1 cellular context compared by ENCODE assay signal in the genomic region with DNA sequence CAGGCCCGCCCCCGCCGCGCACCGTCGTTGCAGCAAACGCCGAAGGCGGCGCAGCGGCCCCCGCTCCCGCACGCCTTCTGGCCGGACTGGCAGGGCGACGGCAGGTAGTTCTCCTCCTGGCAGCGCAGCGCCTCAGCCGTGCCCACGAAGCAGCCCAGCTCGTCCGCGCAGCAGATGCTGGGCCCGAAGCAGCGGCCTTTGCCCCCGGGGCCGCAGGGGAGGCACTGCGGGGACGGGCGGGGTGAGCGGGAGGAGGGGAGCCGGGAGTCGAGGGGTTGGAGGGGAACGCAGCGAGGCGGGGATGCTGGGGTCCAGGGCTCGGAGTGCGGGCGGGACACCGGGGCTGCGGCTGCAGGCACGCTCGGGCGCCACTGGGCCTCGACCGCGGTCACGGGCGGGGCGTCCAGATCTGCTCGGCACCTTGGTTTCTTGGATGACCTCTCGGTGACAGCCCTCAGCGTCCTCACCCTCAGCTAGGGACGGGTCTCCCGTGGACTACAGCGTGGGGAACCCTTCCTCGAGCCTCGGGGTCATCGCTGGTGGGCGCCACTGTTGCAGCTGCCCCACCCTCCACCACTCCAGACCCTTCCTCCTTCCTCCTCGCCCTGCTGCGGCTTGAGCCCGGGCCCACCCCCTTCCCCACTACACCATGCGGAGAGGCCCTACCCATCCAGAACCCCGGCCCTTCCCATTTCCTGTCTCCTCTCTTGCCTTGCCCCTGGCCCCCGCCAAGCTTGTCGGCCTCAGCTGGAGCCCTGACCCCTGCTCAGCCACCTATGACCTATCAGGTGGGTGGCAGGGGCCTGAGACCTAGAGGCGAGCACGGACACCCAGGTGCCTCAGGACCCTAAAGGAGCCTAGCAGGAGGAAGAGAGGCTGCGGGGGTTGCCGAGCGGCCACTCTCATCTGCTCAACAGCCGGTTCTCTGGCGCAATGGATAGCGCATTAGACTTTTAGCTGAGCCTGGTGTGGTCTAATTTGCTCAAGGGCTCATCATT.
A peak's percentile ranks its signal among the peaks of the same experiment; 100 is the strongest.
TF ChIP-seq lines count a peak whose summit lies in the region.

No MANE protein-coding gene starts in this region.

TF ChIP-seq in HepG2, 621 proteins besides CTCF, POLR2A, EP300 and RAD21 (continued from another document and continues in another):
- TF ChIP-seq, protein P1, sequence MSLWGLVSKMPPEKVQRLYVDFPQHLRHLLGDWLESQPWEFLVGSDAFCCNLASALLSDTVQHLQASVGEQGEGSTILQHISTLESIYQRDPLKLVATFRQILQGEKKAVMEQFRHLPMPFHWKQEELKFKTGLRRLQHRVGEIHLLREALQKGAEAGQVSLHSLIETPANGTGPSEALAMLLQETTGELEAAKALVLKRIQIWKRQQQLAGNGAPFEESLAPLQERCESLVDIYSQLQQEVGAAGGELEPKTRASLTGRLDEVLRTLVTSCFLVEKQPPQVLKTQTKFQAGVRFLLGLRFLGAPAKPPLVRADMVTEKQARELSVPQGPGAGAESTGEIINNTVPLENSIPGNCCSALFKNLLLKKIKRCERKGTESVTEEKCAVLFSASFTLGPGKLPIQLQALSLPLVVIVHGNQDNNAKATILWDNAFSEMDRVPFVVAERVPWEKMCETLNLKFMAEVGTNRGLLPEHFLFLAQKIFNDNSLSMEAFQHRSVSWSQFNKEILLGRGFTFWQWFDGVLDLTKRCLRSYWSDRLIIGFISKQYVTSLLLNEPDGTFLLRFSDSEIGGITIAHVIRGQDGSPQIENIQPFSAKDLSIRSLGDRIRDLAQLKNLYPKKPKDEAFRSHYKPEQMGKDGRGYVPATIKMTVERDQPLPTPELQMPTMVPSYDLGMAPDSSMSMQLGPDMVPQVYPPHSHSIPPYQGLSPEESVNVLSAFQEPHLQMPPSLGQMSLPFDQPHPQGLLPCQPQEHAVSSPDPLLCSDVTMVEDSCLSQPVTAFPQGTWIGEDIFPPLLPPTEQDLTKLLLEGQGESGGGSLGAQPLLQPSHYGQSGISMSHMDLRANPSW (CRISPR knock-in tag; IDR thresholded peaks at IDR 0.05; ENCODE audit: borderline replicate concordance): 0 out of 2 replicates have a peak, but pooled peaks have one; percentile 39
- TF ChIP-seq JUNB (CRISPR knock-in tag; IDR thresholded peaks at IDR 0.05; ENCODE audit: borderline replicate concordance): no peak
- TF ChIP-seq ZNF775 (CRISPR knock-in tag; IDR thresholded peaks at IDR 0.05; ENCODE audit: borderline replicate concordance): no peak
- TF ChIP-seq RBM39 (IDR thresholded peaks at IDR 0.05; ENCODE audit: low read depth, low read length, poor library complexity, severe bottlenecking): no peak
- peak; percentile 24; the same call in 1 of the 2 replicates for TF ChIP-seq NR2F6 (IDR thresholded peaks at IDR 0.05)
- TF ChIP-seq NR2F6 (CRISPR knock-in tag; IDR thresholded peaks at IDR 0.05): no peak
- TF ChIP-seq REXO4 (CRISPR knock-in tag; IDR thresholded peaks at IDR 0.05; ENCODE audit: borderline replicate concordance): no peak
- TF ChIP-seq SMAD3 (CRISPR knock-in tag; IDR thresholded peaks at IDR 0.05): no peak
- peak; percentile 69 for TF ChIP-seq HNF4A (CRISPR knock-in tag; IDR thresholded peaks at IDR 0.05)
- TF ChIP-seq, protein P2, sequence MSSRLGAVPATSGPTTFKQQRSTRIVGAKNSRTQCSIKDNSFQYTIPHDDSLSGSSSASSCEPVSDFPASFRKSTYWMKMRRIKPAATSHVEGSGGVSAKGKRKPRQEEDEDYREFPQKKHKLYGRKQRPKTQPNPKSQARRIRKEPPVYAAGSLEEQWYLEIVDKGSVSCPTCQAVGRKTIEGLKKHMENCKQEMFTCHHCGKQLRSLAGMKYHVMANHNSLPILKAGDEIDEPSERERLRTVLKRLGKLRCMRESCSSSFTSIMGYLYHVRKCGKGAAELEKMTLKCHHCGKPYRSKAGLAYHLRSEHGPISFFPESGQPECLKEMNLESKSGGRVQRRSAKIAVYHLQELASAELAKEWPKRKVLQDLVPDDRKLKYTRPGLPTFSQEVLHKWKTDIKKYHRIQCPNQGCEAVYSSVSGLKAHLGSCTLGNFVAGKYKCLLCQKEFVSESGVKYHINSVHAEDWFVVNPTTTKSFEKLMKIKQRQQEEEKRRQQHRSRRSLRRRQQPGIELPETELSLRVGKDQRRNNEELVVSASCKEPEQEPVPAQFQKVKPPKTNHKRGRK (CRISPR knock-in tag; IDR thresholded peaks at IDR 0.05): no peak
- no peak for TF ChIP-seq CREM (IDR thresholded peaks at IDR 0.05)
- TF ChIP-seq CREM (CRISPR knock-in tag; IDR thresholded peaks at IDR 0.05): no peak
- 0 out of 2 replicates have a peak, but pooled peaks have one; percentile 22 for TF ChIP-seq HNF4G (IDR thresholded peaks at IDR 0.05; ENCODE audit: borderline replicate concordance, low read depth, low read length)
- TF ChIP-seq HNF4G (CRISPR knock-in tag; IDR thresholded peaks at IDR 0.05; ENCODE audit: borderline replicate concordance, low read depth): 0 out of 2 replicates have a peak, but pooled peaks have one; percentile 11
- no peak for TF ChIP-seq AHR (CRISPR knock-in tag; IDR thresholded peaks at IDR 0.05)
- TF ChIP-seq, protein P3, sequence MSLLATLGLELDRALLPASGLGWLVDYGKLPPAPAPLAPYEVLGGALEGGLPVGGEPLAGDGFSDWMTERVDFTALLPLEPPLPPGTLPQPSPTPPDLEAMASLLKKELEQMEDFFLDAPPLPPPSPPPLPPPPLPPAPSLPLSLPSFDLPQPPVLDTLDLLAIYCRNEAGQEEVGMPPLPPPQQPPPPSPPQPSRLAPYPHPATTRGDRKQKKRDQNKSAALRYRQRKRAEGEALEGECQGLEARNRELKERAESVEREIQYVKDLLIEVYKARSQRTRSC (CRISPR knock-in tag; IDR thresholded peaks at IDR 0.05; ENCODE audit: low read depth): no peak
- no peak for TF ChIP-seq ZNF678 (CRISPR knock-in tag; IDR thresholded peaks at IDR 0.05)
- TF ChIP-seq ZNF10 (CRISPR knock-in tag; IDR thresholded peaks at IDR 0.05; ENCODE audit: borderline replicate concordance, low read depth): no peak
- TF ChIP-seq PITX1 (CRISPR knock-in tag; IDR thresholded peaks at IDR 0.05): peak; percentile 35; the same call in 1 of the 2 replicates
- no peak for TF ChIP-seq PHF21A (CRISPR knock-in tag; IDR thresholded peaks at IDR 0.05)
- TF ChIP-seq TCF12 (IDR thresholded peaks at IDR 0.05): no peak
- TF ChIP-seq TCF12 (CRISPR knock-in tag; IDR thresholded peaks at IDR 0.05): no peak
- TF ChIP-seq PCBP1 (IDR thresholded peaks at IDR 0.05; ENCODE audit: borderline replicate concordance, low read depth, low read length): 0 out of 2 replicates have a peak, but pooled peaks have one; percentile 64
- no peak for TF ChIP-seq NR1H2 (CRISPR knock-in tag; IDR thresholded peaks at IDR 0.05; ENCODE audit: borderline replicate concordance, low read depth)
- TF ChIP-seq ZNF367 (CRISPR knock-in tag; IDR thresholded peaks at IDR 0.05; ENCODE audit: borderline replicate concordance): no peak
- no peak for TF ChIP-seq ZNF747 (CRISPR knock-in tag; IDR thresholded peaks at IDR 0.05; ENCODE audit: borderline replicate concordance)
- TF ChIP-seq, protein P4, sequence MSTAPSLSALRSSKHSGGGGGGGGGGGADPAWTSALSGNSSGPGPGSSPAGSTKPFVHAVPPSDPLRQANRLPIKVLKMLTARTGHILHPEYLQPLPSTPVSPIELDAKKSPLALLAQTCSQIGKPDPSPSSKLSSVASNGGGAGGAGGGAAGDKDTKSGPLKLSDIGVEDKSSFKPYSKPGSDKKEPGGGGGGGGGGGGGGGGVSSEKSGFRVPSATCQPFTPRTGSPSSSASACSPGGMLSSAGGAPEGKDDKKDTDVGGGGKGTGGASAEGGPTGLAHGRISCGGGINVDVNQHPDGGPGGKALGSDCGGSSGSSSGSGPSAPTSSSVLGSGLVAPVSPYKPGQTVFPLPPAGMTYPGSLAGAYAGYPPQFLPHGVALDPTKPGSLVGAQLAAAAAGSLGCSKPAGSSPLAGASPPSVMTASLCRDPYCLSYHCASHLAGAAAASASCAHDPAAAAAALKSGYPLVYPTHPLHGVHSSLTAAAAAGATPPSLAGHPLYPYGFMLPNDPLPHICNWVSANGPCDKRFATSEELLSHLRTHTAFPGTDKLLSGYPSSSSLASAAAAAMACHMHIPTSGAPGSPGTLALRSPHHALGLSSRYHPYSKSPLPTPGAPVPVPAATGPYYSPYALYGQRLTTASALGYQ (CRISPR knock-in tag; IDR thresholded peaks at IDR 0.05): no peak
- TF ChIP-seq XBP1 (CRISPR knock-in tag; IDR thresholded peaks at IDR 0.05): no peak
- TF ChIP-seq PAX8 (CRISPR knock-in tag; IDR thresholded peaks at IDR 0.05; ENCODE audit: borderline replicate concordance): no peak
- TF ChIP-seq RFXANK (CRISPR knock-in tag; IDR thresholded peaks at IDR 0.05): no peak
- TF ChIP-seq PPARG (CRISPR knock-in tag; conservative IDR thresholded peaks at IDR 0.05): no peak
- TF ChIP-seq, protein P5, sequence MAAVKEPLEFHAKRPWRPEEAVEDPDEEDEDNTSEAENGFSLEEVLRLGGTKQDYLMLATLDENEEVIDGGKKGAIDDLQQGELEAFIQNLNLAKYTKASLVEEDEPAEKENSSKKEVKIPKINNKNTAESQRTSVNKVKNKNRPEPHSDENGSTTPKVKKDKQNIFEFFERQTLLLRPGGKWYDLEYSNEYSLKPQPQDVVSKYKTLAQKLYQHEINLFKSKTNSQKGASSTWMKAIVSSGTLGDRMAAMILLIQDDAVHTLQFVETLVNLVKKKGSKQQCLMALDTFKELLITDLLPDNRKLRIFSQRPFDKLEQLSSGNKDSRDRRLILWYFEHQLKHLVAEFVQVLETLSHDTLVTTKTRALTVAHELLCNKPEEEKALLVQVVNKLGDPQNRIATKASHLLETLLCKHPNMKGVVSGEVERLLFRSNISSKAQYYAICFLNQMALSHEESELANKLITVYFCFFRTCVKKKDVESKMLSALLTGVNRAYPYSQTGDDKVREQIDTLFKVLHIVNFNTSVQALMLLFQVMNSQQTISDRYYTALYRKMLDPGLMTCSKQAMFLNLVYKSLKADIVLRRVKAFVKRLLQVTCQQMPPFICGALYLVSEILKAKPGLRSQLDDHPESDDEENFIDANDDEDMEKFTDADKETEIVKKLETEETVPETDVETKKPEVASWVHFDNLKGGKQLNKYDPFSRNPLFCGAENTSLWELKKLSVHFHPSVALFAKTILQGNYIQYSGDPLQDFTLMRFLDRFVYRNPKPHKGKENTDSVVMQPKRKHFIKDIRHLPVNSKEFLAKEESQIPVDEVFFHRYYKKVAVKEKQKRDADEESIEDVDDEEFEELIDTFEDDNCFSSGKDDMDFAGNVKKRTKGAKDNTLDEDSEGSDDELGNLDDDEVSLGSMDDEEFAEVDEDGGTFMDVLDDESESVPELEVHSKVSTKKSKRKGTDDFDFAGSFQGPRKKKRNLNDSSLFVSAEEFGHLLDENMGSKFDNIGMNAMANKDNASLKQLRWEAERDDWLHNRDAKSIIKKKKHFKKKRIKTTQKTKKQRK (IDR thresholded peaks at IDR 0.05; ENCODE audit: low read length): no peak
- TF ChIP-seq ZNF12 (CRISPR knock-in tag; IDR thresholded peaks at IDR 0.05): no peak
- no peak for TF ChIP-seq GATAD1 (CRISPR knock-in tag; IDR thresholded peaks at IDR 0.05)
- TF ChIP-seq, protein P6, sequence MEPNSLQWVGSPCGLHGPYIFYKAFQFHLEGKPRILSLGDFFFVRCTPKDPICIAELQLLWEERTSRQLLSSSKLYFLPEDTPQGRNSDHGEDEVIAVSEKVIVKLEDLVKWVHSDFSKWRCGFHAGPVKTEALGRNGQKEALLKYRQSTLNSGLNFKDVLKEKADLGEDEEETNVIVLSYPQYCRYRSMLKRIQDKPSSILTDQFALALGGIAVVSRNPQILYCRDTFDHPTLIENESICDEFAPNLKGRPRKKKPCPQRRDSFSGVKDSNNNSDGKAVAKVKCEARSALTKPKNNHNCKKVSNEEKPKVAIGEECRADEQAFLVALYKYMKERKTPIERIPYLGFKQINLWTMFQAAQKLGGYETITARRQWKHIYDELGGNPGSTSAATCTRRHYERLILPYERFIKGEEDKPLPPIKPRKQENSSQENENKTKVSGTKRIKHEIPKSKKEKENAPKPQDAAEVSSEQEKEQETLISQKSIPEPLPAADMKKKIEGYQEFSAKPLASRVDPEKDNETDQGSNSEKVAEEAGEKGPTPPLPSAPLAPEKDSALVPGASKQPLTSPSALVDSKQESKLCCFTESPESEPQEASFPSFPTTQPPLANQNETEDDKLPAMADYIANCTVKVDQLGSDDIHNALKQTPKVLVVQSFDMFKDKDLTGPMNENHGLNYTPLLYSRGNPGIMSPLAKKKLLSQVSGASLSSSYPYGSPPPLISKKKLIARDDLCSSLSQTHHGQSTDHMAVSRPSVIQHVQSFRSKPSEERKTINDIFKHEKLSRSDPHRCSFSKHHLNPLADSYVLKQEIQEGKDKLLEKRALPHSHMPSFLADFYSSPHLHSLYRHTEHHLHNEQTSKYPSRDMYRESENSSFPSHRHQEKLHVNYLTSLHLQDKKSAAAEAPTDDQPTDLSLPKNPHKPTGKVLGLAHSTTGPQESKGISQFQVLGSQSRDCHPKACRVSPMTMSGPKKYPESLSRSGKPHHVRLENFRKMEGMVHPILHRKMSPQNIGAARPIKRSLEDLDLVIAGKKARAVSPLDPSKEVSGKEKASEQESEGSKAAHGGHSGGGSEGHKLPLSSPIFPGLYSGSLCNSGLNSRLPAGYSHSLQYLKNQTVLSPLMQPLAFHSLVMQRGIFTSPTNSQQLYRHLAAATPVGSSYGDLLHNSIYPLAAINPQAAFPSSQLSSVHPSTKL (CRISPR knock-in tag; IDR thresholded peaks at IDR 0.05): no peak
- TF ChIP-seq ZNF432 (CRISPR knock-in tag; IDR thresholded peaks at IDR 0.05; ENCODE audit: borderline replicate concordance): no peak
- TF ChIP-seq, protein P7, sequence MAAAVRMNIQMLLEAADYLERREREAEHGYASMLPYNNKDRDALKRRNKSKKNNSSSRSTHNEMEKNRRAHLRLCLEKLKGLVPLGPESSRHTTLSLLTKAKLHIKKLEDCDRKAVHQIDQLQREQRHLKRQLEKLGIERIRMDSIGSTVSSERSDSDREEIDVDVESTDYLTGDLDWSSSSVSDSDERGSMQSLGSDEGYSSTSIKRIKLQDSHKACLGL (CRISPR knock-in tag; IDR thresholded peaks at IDR 0.05): peak; percentile 26; the same call in 1 of the 2 replicates
- TF ChIP-seq ZNF75D (CRISPR knock-in tag; IDR thresholded peaks at IDR 0.05; ENCODE audit: borderline replicate concordance): no peak
- no peak for TF ChIP-seq ZEB1 (IDR thresholded peaks at IDR 0.05; ENCODE audit: insufficient replicate concordance, low read depth)
- TF ChIP-seq ARNTL (CRISPR knock-in tag; IDR thresholded peaks at IDR 0.05): no peak
- TF ChIP-seq ZFY (CRISPR knock-in tag; IDR thresholded peaks at IDR 0.05): peak; percentile 41; the same call in 1 of the 2 replicates
- no peak for TF ChIP-seq SMYD3 (CRISPR knock-in tag; IDR thresholded peaks at IDR 0.05)
- TF ChIP-seq ZNF629 (CRISPR knock-in tag; conservative IDR thresholded peaks at IDR 0.05): no peak
- TF ChIP-seq, protein P8, sequence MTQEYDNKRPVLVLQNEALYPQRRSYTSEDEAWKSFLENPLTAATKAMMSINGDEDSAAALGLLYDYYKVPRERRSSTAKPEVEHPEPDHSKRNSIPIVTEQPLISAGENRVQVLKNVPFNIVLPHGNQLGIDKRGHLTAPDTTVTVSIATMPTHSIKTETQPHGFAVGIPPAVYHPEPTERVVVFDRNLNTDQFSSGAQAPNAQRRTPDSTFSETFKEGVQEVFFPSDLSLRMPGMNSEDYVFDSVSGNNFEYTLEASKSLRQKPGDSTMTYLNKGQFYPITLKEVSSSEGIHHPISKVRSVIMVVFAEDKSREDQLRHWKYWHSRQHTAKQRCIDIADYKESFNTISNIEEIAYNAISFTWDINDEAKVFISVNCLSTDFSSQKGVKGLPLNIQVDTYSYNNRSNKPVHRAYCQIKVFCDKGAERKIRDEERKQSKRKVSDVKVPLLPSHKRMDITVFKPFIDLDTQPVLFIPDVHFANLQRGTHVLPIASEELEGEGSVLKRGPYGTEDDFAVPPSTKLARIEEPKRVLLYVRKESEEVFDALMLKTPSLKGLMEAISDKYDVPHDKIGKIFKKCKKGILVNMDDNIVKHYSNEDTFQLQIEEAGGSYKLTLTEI (CRISPR knock-in tag; conservative IDR thresholded peaks at IDR 0.05): no peak
- TF ChIP-seq KLF12 (CRISPR knock-in tag; IDR thresholded peaks at IDR 0.05; ENCODE audit: borderline replicate concordance): no peak
- no peak for TF ChIP-seq ZNF263 (CRISPR knock-in tag; IDR thresholded peaks at IDR 0.05)
- TF ChIP-seq ZNF556 (CRISPR knock-in tag; IDR thresholded peaks at IDR 0.05; ENCODE audit: borderline replicate concordance): no peak
